Comparison of ENCODE assay signal across 21 cellular contexts in genomic region chr16:87526238-87526947, GRCh38. TPM values are rescaled to one million over a fixed set of nuclear protein-coding genes. Genes with fewer than 3 reads are reported as not detected.
A peak's percentile ranks its signal among the peaks of the same experiment; 100 is the strongest.
DNase-seq lines count a peak whose midpoint lies in the region; ATAC-seq, FAIRE-seq and TF ChIP-seq lines count a peak whose summit lies in the region.
"Had no signal": no experiment of that assay in that cellular context is flagged by ENCODE, and none has a peak within 500 bp of the region (broad histone marks: within the 10 kb centered on the region; RNA-seq: fewer than 3 reads in every experiment).

No MANE protein-coding gene starts in this region.

- H3K36me3 ChIP-seq in HepG2 (replicated peaks in 1 of 2; ENCODE audit: control insufficient read depth in 1 of 2, insufficient read depth in 2 of 2, low read length in 2 of 2) (no peaks in the 10 kb centered on the region), right lobe of liver (no peaks in the 10 kb centered on the region), HEK293 (ENCODE audit: control insufficient read depth in 2 of 2, insufficient read depth in 1 of 2, low read length in 2 of 2) (no peaks in the 10 kb centered on the region), K562 (ENCODE audit: control insufficient read depth, insufficient read depth, low read length) (no peaks in the 10 kb centered on the region)
- H3K36me3 ChIP-seq: BE2C, BLaER1 had no signal

- WGBS in HepG2 (ENCODE audit: low lambda C conversion rate): 78% methylated on average over 6 of the region's 6 CpGs
- 94% methylated on average over 5 of the region's 6 CpGs for WGBS in right lobe of liver (ENCODE audit: insufficient coverage, low coverage, low lambda C conversion rate, missing lambda C conversion rate)
- WGBS in K562 (ENCODE audit: insufficient coverage, low coverage, missing lambda C conversion rate): 3% methylated on average over 6 of the region's 6 CpGs

- TF ChIP-seq RAD21 in HepG2 (CRISPR knock-in tag; IDR thresholded peaks at IDR 0.05) (no peak), K562 (CRISPR knock-in tag; conservative IDR thresholded peaks at IDR 0.05 in 1 of 2, IDR thresholded peaks at IDR 0.05 in 1 of 2) (no peak)

- CTCF ChIA-PET in HepG2 (lab: Yijun Ruan, JAX; ENCODE audit: low intra/inter-chr PET ratio, low total read pairs): no interaction called here
- CTCF ChIA-PET in HEK293 (lab: Yijun Ruan, JAX): no interaction called here
- CTCF ChIA-PET in K562 (lab: Yijun Ruan, JAX; ENCODE audit: low intra/inter-chr PET ratio): no interaction called here

- no peak overlapping the region for H3K4me3 ChIP-seq in HepG2 (replicated peaks in 1 of 3; ENCODE audit: insufficient read depth in 1 of 3, low read depth in 2 of 3, low read length in 3 of 3)
- H3K4me3 ChIP-seq in right lobe of liver: no peak overlapping the region
- H3K4me3 ChIP-seq in HEK293 (ENCODE audit: low read depth, low read length): no peak overlapping the region
- no peak overlapping the region for H3K4me3 ChIP-seq in K562
- H3K4me3 ChIP-seq: A549, BLaER1 had no signal

- DNase-seq in HepG2 (ENCODE audit: low spot score) (no peak), right lobe of liver (no peak), K562 (ENCODE audit: extremely low read depth in 1 of 4, low spot score in 3 of 4) (no peak)
- no peak for DNase-seq in activated CD4-positive, alpha-beta T cell treated with anti-CD3 and anti-CD28 coated beads, Interleukin-2, amount 50 U/mL, for 48 hours
- DNase-seq: BE2C; C1 segment of cervical spinal cord; Calu3; CD4-positive, alpha-beta memory T cell; CD4-positive, CD25-positive, alpha-beta regulatory T cell; CD8-positive, alpha-beta memory T cell; COR-L47; GF-D8 had no signal

- H3K9me3 ChIP-seq in HepG2 (ENCODE audit: low read length) (no peaks in the 10 kb centered on the region), right lobe of liver (no peaks in the 10 kb centered on the region), HEK293 (ENCODE audit: control insufficient read depth, insufficient read depth, low read depth, low read length) (no peaks in the 10 kb centered on the region), K562 (replicated peaks; ENCODE audit: control insufficient read depth, insufficient read depth, low read depth, low read length) (no peaks in the 10 kb centered on the region)

- H3K27me3 ChIP-seq in HepG2 (ENCODE audit: control insufficient read depth in 1 of 2, insufficient read depth in 2 of 2, low read length in 2 of 2) (no peaks in the 10 kb centered on the region), right lobe of liver (no peaks in the 10 kb centered on the region), K562 (ENCODE audit: control insufficient read depth in 2 of 2, insufficient read depth in 2 of 2, low read length in 2 of 2) (peaks cover 12 to 40% of the 10 kb centered on the region in 2 experiments; a peak in 4 of 5 replicates)
- H3K27me3 ChIP-seq: BE2C, BLaER1 had no signal

- H2AFZ ChIP-seq in HepG2 (ENCODE audit: low read length) (no peak overlapping the region), K562 (ENCODE audit: low read depth, low read length) (no peak overlapping the region)

- H3K9ac ChIP-seq in HepG2 (ENCODE audit: insufficient read depth, low read depth, low read length) (0 out of 2 replicates have a peak overlapping the region, but pooled peaks have one; percentile 74), K562 (ENCODE audit: insufficient read depth in 1 of 2, low read depth in 2 of 2, low read length in 2 of 2) (no peak overlapping the region)
- H3K9ac ChIP-seq: BLaER1 had no signal

- TF ChIP-seq CTCF in HepG2 (CRISPR knock-in tag; IDR thresholded peaks at IDR 0.05) (no peak), right lobe of liver (IDR thresholded peaks at IDR 0.05) (no peak), HEK293 (tag by site-specific recombination; IDR thresholded peaks at IDR 0.05) (no peak), K562 (IDR thresholded peaks at IDR 0.05 in 2 of 3, conservative IDR thresholded peaks at IDR 0.05 in 1 of 3; ENCODE audit: insufficient read depth in 2 of 3, low read depth in 1 of 3, low read length in 3 of 3) (no peak)

- TF ChIP-seq POLR2A in HepG2 (IDR thresholded peaks at IDR 0.05; ENCODE audit: insufficient read depth in 1 of 2, low read depth in 2 of 2, low read length in 2 of 2): no peak
- no peak for TF ChIP-seq POLR2A in right lobe of liver (IDR thresholded peaks at IDR 0.05)
- no peak for TF ChIP-seq POLR2A in K562 (conservative IDR thresholded peaks at IDR 0.05)

- peaks cover 84% of the 10 kb centered on the region for H3K4me1 ChIP-seq in HepG2 (ENCODE audit: insufficient read depth, low read length)
- H3K4me1 ChIP-seq in right lobe of liver: peaks cover 0 to 22% (median 11%) of the 10 kb centered on the region in 4 donors
- H3K4me1 ChIP-seq in HEK293 (ENCODE audit: control insufficient read depth, insufficient read depth, low read length): no peaks in the 10 kb centered on the region
- H3K4me1 ChIP-seq in K562 (replicated peaks in 1 of 2; ENCODE audit: control insufficient read depth in 2 of 2, insufficient read depth in 2 of 2, low read length in 2 of 2): peaks cover 0 to 3% of the 10 kb centered on the region in 2 experiments; a peak in 1 of 5 replicates
- H3K4me1 ChIP-seq: A549, BE2C, BLaER1 had no signal

- BruUV-seq in HepG2 (replicated peaks; lab: Mats Ljungman, UMichigan) (no TSS peak), K562 (replicated peaks; lab: Mats Ljungman, UMichigan) (no TSS peak)

- H3K4me2 ChIP-seq in HepG2 (ENCODE audit: low read depth, low read length): peak overlapping the region; percentile 97
- H3K4me2 ChIP-seq in K562 (ENCODE audit: insufficient read depth, low read length): no peak overlapping the region
- H3K4me2 ChIP-seq: A549, BLaER1 had no signal

- TF ChIP-seq EP300 in HepG2 (IDR thresholded peaks at IDR 0.05; ENCODE audit: low read depth in 2 of 2, low read length in 2 of 2): no peak
- TF ChIP-seq EP300 in HepG2 (CRISPR knock-in tag; IDR thresholded peaks at IDR 0.05; ENCODE audit: borderline replicate concordance): no peak
- TF ChIP-seq EP300 in K562 (IDR thresholded peaks at IDR 0.05; ENCODE audit: low read length): no peak

- no peaks in the 10 kb centered on the region for H3K79me2 ChIP-seq in HepG2 (ENCODE audit: insufficient read depth, low read length)
- no peaks in the 10 kb centered on the region for H3K79me2 ChIP-seq in K562 (ENCODE audit: control insufficient read depth, insufficient read depth, low read length)

- in situ Hi-C loops in HepG2 (cut with HindIII; ENCODE audit: extremely low pct_ligation_motif_present, low pct_unique_long_range_greater_than_20kb): no loop called here
- in situ Hi-C loops in K562 (cut with MboI): no loop called here

- intact Hi-C loops in HepG2 (cut with micrococcal nuclease; ENCODE audit: unreplicated experiment): no loop called here
- intact Hi-C loops in right lobe of liver (cut with DNase I): no loop called here
- intact Hi-C loops in K562 (cut with micrococcal nuclease): no loop called here

- POLR2A ChIA-PET in HepG2 (lab: Yijun Ruan, JAX) (interaction anchor here (1.0 kb wide), 1 partner anchor 10 kb away, joined by 3 read pairs; no protein-coding TSS in a partner anchor), HEK293 (lab: Yijun Ruan, JAX) (no interaction called here), K562 (lab: Yijun Ruan, JAX) (no interaction called here)

- ATAC-seq in HepG2 (no peak), right lobe of liver (no peak), K562 (no peak), HG03342 (IDR thresholded peaks at IDR 0.05; ENCODE audit: unreplicated experiment) (no peak)
- ATAC-seq: A549 had no signal

- H4K20me1 ChIP-seq in HepG2 (ENCODE audit: insufficient read depth, low read length) (no peaks in the 10 kb centered on the region), K562 (replicated peaks; ENCODE audit: control insufficient read depth, insufficient read depth, low read length) (no peaks in the 10 kb centered on the region)
- H4K20me1 ChIP-seq: BLaER1 had no signal

- H3K27ac ChIP-seq in HepG2 (ENCODE audit: extremely low read length, insufficient read depth, low read length) (no peak overlapping the region), right lobe of liver (no peak overlapping the region), HEK293 (ENCODE audit: extremely low read depth, low read depth, low read length) (no peak overlapping the region), K562 (ENCODE audit: extremely low read depth, low read depth, low read length) (no peak overlapping the region)
- H3K27ac ChIP-seq: 22Rv1, A549, BLaER1 had no signal

- FAIRE-seq in HepG2 (lab: Jason Lieb, UNC) (no peak), K562 (lab: Jason Lieb, UNC) (no peak)
- FAIRE-seq: D721Med, GM12892, GM18507, GM19239 had no signal

- peaks cover 3% of the 10 kb centered on the region for H3K9me1 ChIP-seq in K562 (ENCODE audit: control insufficient read depth, insufficient read depth, low read length)

RNA-seq across cellular contexts. Expression of gene ZCCHC14, which starts 33.6 kb away (rescaled TPM):
- total RNA-seq in HepG2 (2016; rRNA removed; fragmentation: Illumina TruSeq; extraction: Trizol) (12.5 and 20.4 TPM in 2 replicates), right lobe of liver (10 to 100 TPM; 12.6 to 26.5 (median 17.7) TPM), K562 (2014; rRNA removed) (3.0 and 3.6 TPM in 2 replicates), K562 (2014; rRNA removed; fragmentation: Illumina TruSeq; extraction: Trizol) (2.1 and 2.3 TPM in 2 replicates), K562 (2015; rRNA removed; fragmentation: Illumina TruSeq; extraction: Trizol) (2.9 and 3.3 TPM in 2 replicates), K562 (2021) (12.4 and 12.8 TPM in 2 replicates)
- 10.4 and 15.8 TPM in 2 replicates for total RNA-seq in HepG2 (2016; cell fraction: cytosol; rRNA removed; fragmentation: Illumina TruSeq; extraction: Trizol; ENCODE audit: low read depth)
- total RNA-seq in HepG2 (2016; cell fraction: insoluble cytoplasmic fraction; rRNA removed; fragmentation: Illumina TruSeq; extraction: Trizol): 11.4 and 19.2 TPM in 2 replicates
- total RNA-seq in HepG2 (2016; cell fraction: membrane; rRNA removed; fragmentation: Illumina TruSeq; extraction: Trizol): 9.4 and 10.4 TPM in 2 replicates
- 21.7 and 25.2 TPM in 2 replicates for total RNA-seq in HepG2 (2016; cell fraction: nucleus; rRNA removed; fragmentation: Illumina TruSeq; extraction: Trizol)
- polyA plus RNA-seq in HepG2 (2011; rRNA removed) (12.4 and 13.9 TPM in 2 replicates), K562 (2011; rRNA removed) (1.8 and 2.4 TPM in 2 replicates), K562 (2014; fragmentation: Illumina TruSeq; extraction: Trizol) (5.9 and 6.0 TPM in 2 replicates), K562 (2014; fragmentation: Nextera tagmentation; extraction: Ambion mirVana) (1 to 10 TPM; 1.5 TPM), K562 (2014; rRNA removed) (5.1 and 5.5 TPM in 2 replicates)
- 7.2 and 8.1 TPM in 2 replicates for polyA plus RNA-seq in HepG2 (2011; cell fraction: cytosol; rRNA removed)
- polyA plus RNA-seq in HepG2 (2011; cell fraction: nucleus; rRNA removed): 44.4 and 55.9 TPM in 2 replicates
- 24.9 and 25.6 TPM in 2 replicates for polyA plus RNA-seq in HepG2 (2012)
- 0.75 and 0.90 TPM in 2 replicates for polyA plus RNA-seq in HepG2 (2016; cell fraction: cytosol; fragmentation: Illumina TruSeq; extraction: Trizol; ENCODE audit: low read depth)
- 19.5 and 24.4 TPM in 2 replicates for polyA plus RNA-seq in HepG2 (2016; cell fraction: insoluble cytoplasmic fraction; fragmentation: Illumina TruSeq; extraction: Trizol; ENCODE audit: low read depth)
- polyA plus RNA-seq in HepG2 (2016; cell fraction: membrane; fragmentation: Illumina TruSeq; extraction: Trizol; ENCODE audit: low read depth): 3.1 and 3.9 TPM in 2 replicates
- polyA plus RNA-seq in HepG2 (2016; cell fraction: nucleus; fragmentation: Illumina TruSeq; extraction: Trizol; ENCODE audit: insufficient read depth, low read depth): 46.5 and 48.4 TPM in 2 replicates
- polyA minus RNA-seq in HepG2 (2011; rRNA and poly(A)+ RNA removed; ENCODE audit: low replicate concordance): 16.6 and 28.7 TPM in 2 replicates
- 20.6 and 23.9 TPM in 2 replicates for polyA minus RNA-seq in HepG2 (2011; cell fraction: cytosol; rRNA and poly(A)+ RNA removed)
- polyA minus RNA-seq in HepG2 (2011; cell fraction: nucleus; rRNA and poly(A)+ RNA removed): 24.0 and 26.7 TPM in 2 replicates
- 12.3 and 12.8 TPM in 2 replicates for total RNA-seq in K562 (2011; cell fraction: chromatin; rRNA removed; ENCODE audit: low replicate concordance)
- total RNA-seq in K562 (2011; cell fraction: nucleolus; rRNA removed): 8.2 and 10.7 TPM in 2 replicates
- total RNA-seq in K562 (2011; cell fraction: nucleoplasm; rRNA removed): 7.7 and 8.7 TPM in 2 replicates
- 1.9 and 2.9 TPM in 2 replicates for polyA plus RNA-seq in K562 (2011; cell fraction: cytosol; rRNA removed)
- polyA plus RNA-seq in K562 (2011; cell fraction: nucleus; rRNA removed): 8.2 and 15.7 TPM in 2 replicates
- polyA plus RNA-seq in K562 (2012): 7.3 and 8.2 TPM in 2 replicates
- 2.8 and 3.0 TPM in 2 replicates for polyA minus RNA-seq in K562 (2011; rRNA and poly(A)+ RNA removed)
- polyA minus RNA-seq in K562 (2011; cell fraction: cytosol; rRNA and poly(A)+ RNA removed): 5.0 and 7.8 TPM in 2 replicates
- 6.2 and 6.7 TPM in 2 replicates for polyA minus RNA-seq in K562 (2011; cell fraction: nucleus; rRNA and poly(A)+ RNA removed)

Comparison
In these comparisons a context has a peak if more than half of its experiments do, and no peak if none do; other contexts are left out.
1. Of the 241 proteins assayed by ChIP-seq in both HepG2 and K562: peak only in HepG2: ZNF121; only in K562: none; in both: none; in neither: 240.